8 cellular contexts compared by ENCODE assay signal in genomic region chr1:227541796-227542152, GRCh38. TPM values are rescaled to one million over a fixed set of nuclear protein-coding genes. Genes with fewer than 3 reads are reported as not detected.
DNase-seq lines count a peak whose midpoint lies in the region; ATAC-seq and TF ChIP-seq lines count a peak whose summit lies in the region.

No MANE protein-coding gene starts in this region.

- H3K27me3 ChIP-seq in Peyer's patch (no peaks in the 10 kb centered on the region), heart right ventricle (peaks cover 0 to 7% (median 0%) of the 10 kb centered on the region in 7 donors)

- in situ Hi-C loops in ACHN (cut with HindIII; ENCODE audit: low pct_ligation_motif_present, low pct_unique_long_range_greater_than_20kb, low sequenced_read_pairs): no loop called here

- WGBS in heart right ventricle, 2 donors: 18% methylated on average over 32 of the region's 32 CpGs

- H3K4me1 ChIP-seq in Peyer's patch (peaks cover 0 to 11% (median 5%) of the 10 kb centered on the region in 4 donors), heart right ventricle (peaks cover 0 to 17% (median 12%) of the 10 kb centered on the region in 9 donors)

- no peak for TF ChIP-seq POLR2A in Peyer's patch (IDR thresholded peaks at IDR 0.05)

- H3K4me3 ChIP-seq in Peyer's patch (peak overlapping the region; percentile 66 to 82 (median 80)), heart right ventricle (peak overlapping the region; percentile 45 to 88 (median 76))

- H3K27ac ChIP-seq in Peyer's patch (peak overlapping the region; percentile 25 to 80 (median 55)), heart right ventricle (peak overlapping the region; percentile 2 to 78 (median 68))

- no peaks in the 10 kb centered on the region for H3K36me3 ChIP-seq in Peyer's patch
- no peaks in the 10 kb centered on the region for H3K36me3 ChIP-seq in heart right ventricle

- intact Hi-C loops in heart right ventricle (cut with DNase I): loop anchor here in 7 of 10 donors (2.0 to 10.0 kb wide), 6 partner anchors 54 to 403 kb away; partner anchors contain the start of gene WNT9A (in 2 of the 7)

- H3K9me3 ChIP-seq in Peyer's patch: no peaks in the 10 kb centered on the region
- peaks cover 0 to 20% (median 0%) of the 10 kb centered on the region in 11 donors for H3K9me3 ChIP-seq in heart right ventricle

- TF ChIP-seq CTCF in Peyer's patch (IDR thresholded peaks at IDR 0.05) (no peak), heart right ventricle (IDR thresholded peaks at IDR 0.05) (no peak)

- ATAC-seq in GM19395 (IDR thresholded peaks at IDR 0.05; ENCODE audit: unreplicated experiment) (peak; percentile 5), heart right ventricle (peak in 5 of 8 donors; percentile 3 to 51 (median 14)), GM19467 (IDR thresholded peaks at IDR 0.05; ENCODE audit: unreplicated experiment) (no peak)

- no peak for DNase-seq in Peyer's patch
- peak in 1 of 2 donors; percentile 23 for DNase-seq in heart right ventricle
- DNase-seq in retina: peak; percentile 87
- DNase-seq in activated effector memory CD4-positive, alpha-beta T cell treated with Interleukin-2 at 50 U/mL for 16 hours: no peak
- no peak for DNase-seq in activated CD8-positive, alpha-beta memory T cell treated with anti-CD3 and anti-CD28 coated beads, Interleukin-2, amount 50 U/mL, for 4 hours
- no peak for DNase-seq in ACHN

RNA-seq across cellular contexts. Expression of gene ZNF678, which starts 21.6 kb away (rescaled TPM):
- total RNA-seq in Peyer's patch (10 to 100 TPM in 2 of 4 donors, 1 to 10 TPM in 2; 3.9 to 32.2 (median 10.6) TPM), heart right ventricle (1 to 10 TPM; 2.5 to 4.7 (median 3.5) TPM)
- polyA plus RNA-seq in heart right ventricle: 1 to 10 TPM in 1 of 2 donors, under 1 TPM in 1; 0.75 to 1.7 TPM
